ENCODE assay signal across 10 cellular contexts in the genomic region with DNA sequence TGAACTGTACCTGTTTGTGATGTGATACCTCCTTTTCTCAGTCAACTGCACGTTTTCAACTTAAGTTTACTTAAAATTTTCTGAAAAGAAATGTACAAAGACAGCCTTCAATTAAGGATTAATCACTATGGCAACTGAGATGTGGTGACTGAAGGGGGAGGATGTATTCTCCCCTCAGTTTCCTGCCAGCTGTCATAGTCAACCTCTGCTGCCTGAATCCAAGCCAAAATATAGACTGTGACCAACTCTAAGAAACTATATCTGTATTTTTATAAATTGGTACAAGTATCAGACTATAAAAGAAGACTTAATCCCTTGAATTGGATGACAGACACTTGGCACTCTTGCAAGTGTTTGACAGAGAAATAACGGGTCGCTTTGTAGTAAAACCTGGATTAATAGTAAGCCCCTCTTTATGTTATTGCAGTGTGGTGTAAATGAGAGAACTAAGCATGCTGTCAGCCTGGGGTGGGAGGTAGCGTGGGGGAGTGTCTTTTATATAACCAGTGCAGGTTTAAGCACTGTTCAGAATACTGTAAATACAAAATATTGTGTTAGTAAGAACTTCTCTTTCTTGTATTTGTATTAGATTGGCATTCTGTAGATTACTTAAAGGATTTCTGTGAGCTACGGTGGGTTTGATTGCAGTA.
DNase-seq lines count a peak whose midpoint lies in the region; ATAC-seq and TF ChIP-seq lines count a peak whose summit lies in the region.
"Had no signal": no experiment of that assay in that cellular context is flagged by ENCODE, and none has a peak within 500 bp of the region (broad histone marks: within the 10 kb centered on the region; RNA-seq: fewer than 3 reads in every experiment).

No MANE protein-coding gene starts in this region.

- H4K20me1 ChIP-seq in smooth muscle cell (ENCODE audit: low read depth): peaks cover 4% of the 10 kb centered on the region

- no peak overlapping the region for H3K4me3 Mint-ChIP-seq in activated CD4-positive, alpha-beta T cell treated with anti-CD3 and anti-CD28 coated beads, Interleukin-2, amount 10 ng/mL, durations not matched to agents 7 days and 5 days
- peak overlapping the region; percentile 35 for H3K4me3 Mint-ChIP-seq in activated naive CD8-positive, alpha-beta T cell treated with anti-CD3 and anti-CD28 coated beads, Interleukin-2, amount 10 ng/mL, durations not matched to agents 7 days and 5 days
- H3K4me3 Mint-ChIP-seq in chondrocyte (ENCODE audit: unreplicated experiment): no peak overlapping the region

- no peak overlapping the region for H3K4me3 ChIP-seq in smooth muscle cell
- H3K4me3 ChIP-seq: dorsolateral prefrontal cortex had no signal

- no peak overlapping the region for H3K27ac ChIP-seq in smooth muscle cell (ENCODE audit: low read depth)

- no peaks in the 10 kb centered on the region for H3K27me3 ChIP-seq in smooth muscle cell (ENCODE audit: low read depth)
- H3K27me3 ChIP-seq: dorsolateral prefrontal cortex had no signal

- H3K4me1 Mint-ChIP-seq in activated CD4-positive, alpha-beta T cell treated with anti-CD3 and anti-CD28 coated beads, Interleukin-2, amount 10 ng/mL, durations not matched to agents 7 days and 5 days: peaks cover 15% of the 10 kb centered on the region
- peaks cover 18% of the 10 kb centered on the region for H3K4me1 Mint-ChIP-seq in activated naive CD8-positive, alpha-beta T cell treated with anti-CD3 and anti-CD28 coated beads, Interleukin-2, amount 10 ng/mL, durations not matched to agents 7 days and 5 days
- H3K4me1 Mint-ChIP-seq in chondrocyte (ENCODE audit: low read depth): no peaks in the 10 kb centered on the region

- peak overlapping the region; percentile 47 for H3K4me2 ChIP-seq in smooth muscle cell

- H3K36me3 ChIP-seq in smooth muscle cell (ENCODE audit: low read depth): no peaks in the 10 kb centered on the region

- peak; percentile 18 for DNase-seq in activated CD4-positive, alpha-beta T cell treated with anti-CD3 and anti-CD28 coated beads, Interleukin-2, amount 10 ng/mL, durations not matched to agents 7 days and 5 days
- DNase-seq in activated CD4-positive, alpha-beta T cell treated with anti-CD3 and anti-CD28 coated beads, Interleukin-2, amount 50 U/mL, for 1 hour: no peak
- DNase-seq in NCI-H2227 (lab: John Stamatoyannopoulos, UW; ENCODE audit: unreplicated experiment) (peak; percentile 32), smooth muscle cell (lab: John Stamatoyannopoulos, UW; ENCODE audit: unreplicated experiment) (no peak), HEK293T (ENCODE audit: extremely low spot score) (no peak), chondrocyte (ENCODE audit: low spot score) (no peak)
- no peak for DNase-seq in activated naive CD8-positive, alpha-beta T cell treated with anti-CD3 and anti-CD28 coated beads, Interleukin-2, amount 10 ng/mL, durations not matched to agents 7 days and 5 days
- DNase-seq: activated gamma-delta T cell, dorsolateral prefrontal cortex had no signal

- no peak overlapping the region for H2AFZ ChIP-seq in smooth muscle cell (ENCODE audit: low read depth)

- peaks cover 5% of the 10 kb centered on the region for H3K9me3 Mint-ChIP-seq in activated CD4-positive, alpha-beta T cell treated with anti-CD3 and anti-CD28 coated beads, Interleukin-2, amount 10 ng/mL, durations not matched to agents 7 days and 5 days
- H3K9me3 Mint-ChIP-seq in activated naive CD8-positive, alpha-beta T cell treated with anti-CD3 and anti-CD28 coated beads, Interleukin-2, amount 10 ng/mL, durations not matched to agents 7 days and 5 days: no peaks in the 10 kb centered on the region
- no peaks in the 10 kb centered on the region for H3K9me3 Mint-ChIP-seq in chondrocyte (ENCODE audit: low read depth)

- 28% methylated on average over 5 of the region's 5 CpGs for WGBS in smooth muscle cell (ENCODE audit: low lambda C conversion rate)

- peaks cover 35% of the 10 kb centered on the region for H3K4me1 ChIP-seq in smooth muscle cell (ENCODE audit: low read depth)

- H3F3A ChIP-seq in smooth muscle cell (ENCODE audit: low read depth): no peaks in the 10 kb centered on the region

- no peaks in the 10 kb centered on the region for H3K79me2 ChIP-seq in smooth muscle cell (ENCODE audit: low read depth)

- TF ChIP-seq CTCF in smooth muscle cell (IDR thresholded peaks at IDR 0.05; ENCODE audit: borderline replicate concordance, insufficient read depth, poor library complexity, severe bottlenecking) (no peak), chondrocyte (IDR thresholded peaks at IDR 0.05) (no peak)

- POLR2A ChIA-PET in activated CD4-positive, alpha-beta T cell treated with anti-CD3 and anti-CD28 coated beads, Interleukin-2, amount 10 ng/mL, durations not matched to agents 7 days and 5 days (lab: Charles Lee): no interaction called here
- POLR2A ChIA-PET in activated naive CD8-positive, alpha-beta T cell treated with anti-CD3 and anti-CD28 coated beads, Interleukin-2, amount 10 ng/mL, durations not matched to agents 7 days and 5 days (lab: Charles Lee): interaction anchor here (0.6 to 2.2 kb wide), 4 partner anchors 19 to 32 kb away, joined by 3 to 10 read pairs (median 4); no protein-coding TSS in a partner anchor
- POLR2A ChIA-PET in HEK293T (lab: Yijun Ruan, JAX): no interaction called here

- peak; percentile 93 for ATAC-seq in activated naive CD8-positive, alpha-beta T cell treated with anti-CD3 and anti-CD28 coated beads, Interleukin-2, amount 10 ng/mL, durations not matched to agents 7 days and 5 days (ENCODE audit: low read depth)
- ATAC-seq in HG02970 (IDR thresholded peaks at IDR 0.05; ENCODE audit: low FRiP score, unreplicated experiment): no peak

- CTCF ChIA-PET in activated CD4-positive, alpha-beta T cell treated with anti-CD3 and anti-CD28 coated beads, Interleukin-2, amount 10 ng/mL, durations not matched to agents 7 days and 5 days (lab: Charles Lee): interaction anchor here (0.6 kb wide), 1 partner anchor 1732 kb away, joined by 3 read pairs; no protein-coding TSS in a partner anchor
- CTCF ChIA-PET in HEK293T (lab: Yijun Ruan, JAX): no interaction called here

- H3K27ac Mint-ChIP-seq in activated CD4-positive, alpha-beta T cell treated with anti-CD3 and anti-CD28 coated beads, Interleukin-2, amount 10 ng/mL, durations not matched to agents 7 days and 5 days: no peak overlapping the region
- peak overlapping the region; percentile 46 for H3K27ac Mint-ChIP-seq in activated naive CD8-positive, alpha-beta T cell treated with anti-CD3 and anti-CD28 coated beads, Interleukin-2, amount 10 ng/mL, durations not matched to agents 7 days and 5 days
- H3K27ac Mint-ChIP-seq in chondrocyte (ENCODE audit: unreplicated experiment): no peak overlapping the region

- no peak overlapping the region for H3K9ac ChIP-seq in smooth muscle cell (ENCODE audit: low read depth)

- no peaks in the 10 kb centered on the region for H3K27me3 Mint-ChIP-seq in activated CD4-positive, alpha-beta T cell treated with anti-CD3 and anti-CD28 coated beads, Interleukin-2, amount 10 ng/mL, durations not matched to agents 7 days and 5 days
- H3K27me3 Mint-ChIP-seq in activated naive CD8-positive, alpha-beta T cell treated with anti-CD3 and anti-CD28 coated beads, Interleukin-2, amount 10 ng/mL, durations not matched to agents 7 days and 5 days: no peaks in the 10 kb centered on the region
- no peaks in the 10 kb centered on the region for H3K27me3 Mint-ChIP-seq in chondrocyte (ENCODE audit: low read depth)

- peaks cover 46% of the 10 kb centered on the region for H3K36me3 Mint-ChIP-seq in activated CD4-positive, alpha-beta T cell treated with anti-CD3 and anti-CD28 coated beads, Interleukin-2, amount 10 ng/mL, durations not matched to agents 7 days and 5 days (ENCODE audit: low read depth)
- H3K36me3 Mint-ChIP-seq in activated naive CD8-positive, alpha-beta T cell treated with anti-CD3 and anti-CD28 coated beads, Interleukin-2, amount 10 ng/mL, durations not matched to agents 7 days and 5 days: peaks cover 42% of the 10 kb centered on the region
- peaks cover 28% of the 10 kb centered on the region for H3K36me3 Mint-ChIP-seq in chondrocyte (ENCODE audit: low read depth)

- H3K9me3 ChIP-seq in smooth muscle cell (replicated peaks; ENCODE audit: low read depth): no peaks in the 10 kb centered on the region

TF ChIP-seq in HEK293T, 16 proteins besides CTCF, POLR2A, EP300 and RAD21:
- TF ChIP-seq HDGF (IDR thresholded peaks at IDR 0.05; ENCODE audit: borderline replicate concordance): no peak

Comparison
In these comparisons a context has a peak if more than half of its experiments do, and no peak if none do; other contexts are left out.
1. DNase-seq: peak in activated CD4-positive, alpha-beta T cell treated with anti-CD3 and anti-CD28 coated beads, Interleukin-2, amount 10 ng/mL, durations not matched to agents 7 days and 5 days (single experiment) and NCI-H2227 (single experiment); none in activated CD4-positive, alpha-beta T cell treated with anti-CD3 and anti-CD28 coated beads, Interleukin-2, amount 50 U/mL, for 1 hour (single experiment), activated naive CD8-positive, alpha-beta T cell treated with anti-CD3 and anti-CD28 coated beads, Interleukin-2, amount 10 ng/mL, durations not matched to agents 7 days and 5 days (single experiment), smooth muscle cell (single experiment), HEK293T (single experiment) and chondrocyte (single experiment).